Comparison of ENCODE assay signal across 8 cellular contexts in genomic region chr13:109790951-109791605, GRCh38. TPM values are rescaled to one million over a fixed set of nuclear protein-coding genes. Genes with fewer than 3 reads are reported as not detected.
DNase-seq lines count a peak whose midpoint lies in the region; ATAC-seq and TF ChIP-seq lines count a peak whose summit lies in the region.

No MANE protein-coding gene starts in this region.

- H3K9me3 ChIP-seq in RWPE2 (ENCODE audit: severe bottlenecking) (no peaks in the 10 kb centered on the region), psoas muscle (no peaks in the 10 kb centered on the region)

- no peaks in the 10 kb centered on the region for H3K36me3 ChIP-seq in RWPE2 (ENCODE audit: low read depth)
- no peaks in the 10 kb centered on the region for H3K36me3 ChIP-seq in psoas muscle (ENCODE audit: insufficient read depth in 1 of 2, low read depth in 1 of 2)

- WGBS in psoas muscle, 3 donors = 37 to 45% (median 40%) methylated on average over 7 of the region's 7 CpGs

- H3K27me3 ChIP-seq in RWPE2 (ENCODE audit: insufficient read depth, poor library complexity, severe bottlenecking) (no peaks in the 10 kb centered on the region), psoas muscle (ENCODE audit: insufficient read depth in 3 of 3, low read length in 2 of 3) (peaks cover 0 to 7% (median 2%) of the 10 kb centered on the region in 3 donors)

- H3K4me1 ChIP-seq in RWPE2 (ENCODE audit: insufficient read depth, poor library complexity, severe bottlenecking) (peaks cover 34% of the 10 kb centered on the region), psoas muscle (peaks cover 10% of the 10 kb centered on the region)

- DNase-seq in DMS79 treated with DMSO at 0.1 percent for 48 hours (lab: John Stamatoyannopoulos, UW) (peak; percentile 78), DMS79 (lab: John Stamatoyannopoulos, UW) (no peak), LNCaP clone FGC (ENCODE audit: low read depth) (no peak), RWPE2 (ENCODE audit: low spot score) (no peak), psoas muscle (no peak)
- DNase-seq in effector CD4-positive, alpha-beta T cell = peak; percentile 22
- no peak for DNase-seq in stimulated activated CD4-positive, alpha-beta T cell treated with anti-CD3 and anti-CD28 coated beads, Interleukin-15, amount 100 ng/mL, for 24 hours

- TF ChIP-seq CTCF in LNCaP clone FGC (IDR thresholded peaks at IDR 0.05; ENCODE audit: control insufficient read depth, extremely low read depth, insufficient read depth) (peak; percentile 63), RWPE2 (IDR thresholded peaks at IDR 0.05; ENCODE audit: poor library complexity, severe bottlenecking) (peak; percentile 75), psoas muscle (IDR thresholded peaks at IDR 0.05) (peak; percentile 29)

- ATAC-seq in RWPE2 (ENCODE audit: low read depth) (no peak), psoas muscle (no peak), GM18861 (IDR thresholded peaks at IDR 0.05; ENCODE audit: unreplicated experiment) (no peak)

- intact Hi-C loops in psoas muscle (cut with DNase I) = no loop called here

- H3K27ac ChIP-seq in RWPE2 (ENCODE audit: poor library complexity, severe bottlenecking) = peak overlapping the region; percentile 87
- no peak overlapping the region for H3K27ac ChIP-seq in psoas muscle

- H3K4me3 ChIP-seq in LNCaP clone FGC (ENCODE audit: low read depth, low read length) = no peak overlapping the region
- no peak overlapping the region for H3K4me3 ChIP-seq in RWPE2 (ENCODE audit: severe bottlenecking)
- H3K4me3 ChIP-seq in psoas muscle = no peak overlapping the region

RNA-seq across cellular contexts. Expression of gene IRS2, which starts 4.7 kb away (rescaled TPM):
- total RNA-seq in psoas muscle = 10 to 100 TPM in 3 of 4 donors, 1 to 10 TPM in 1; 9.3 to 40.8 (median 27.1) TPM
- 10 to 100 TPM; 13.0 to 31.7 (median 15.5) TPM for polyA plus RNA-seq in psoas muscle

Comparison
In these comparisons a context has a peak if more than half of its experiments do, and no peak if none do; other contexts are left out.
1. DNase-seq: peak in DMS79 treated with DMSO at 0.1 percent for 48 hours (single experiment) and effector CD4-positive, alpha-beta T cell (single experiment); none in DMS79 (single experiment), LNCaP clone FGC (single experiment), RWPE2 (single experiment), psoas muscle (0 of 2) and stimulated activated CD4-positive, alpha-beta T cell treated with anti-CD3 and anti-CD28 coated beads, Interleukin-15, amount 100 ng/mL, for 24 hours (single experiment).
2. Peak in every context shown above with its lines, with median percentiles within 50 percentile points of each other: CTCF ChIP-seq.